Comparison of ENCODE assay signal across 19 cellular contexts in the genomic region with DNA sequence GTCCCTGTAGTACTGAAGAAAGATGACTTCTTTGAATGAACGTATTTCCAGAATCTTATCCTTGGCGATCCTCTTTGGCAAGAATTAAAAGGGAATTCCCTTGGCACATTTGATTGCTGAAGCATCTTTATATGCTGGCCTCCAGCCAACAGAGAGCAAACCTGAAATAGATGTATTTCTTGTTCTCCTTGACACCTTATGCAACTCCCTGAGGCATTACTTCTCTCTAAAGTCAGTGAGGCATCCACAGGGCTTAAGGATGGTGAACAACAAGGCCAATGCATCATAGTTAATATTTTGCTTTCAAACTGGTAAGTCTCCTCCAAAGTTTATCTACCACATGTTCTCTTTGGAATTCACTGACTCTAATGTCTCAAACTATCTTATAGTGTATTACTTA.
"Had no signal": no experiment of that assay in that cellular context is flagged by ENCODE, and none has a peak within 500 bp of the region (broad histone marks: within the 10 kb centered on the region; RNA-seq: fewer than 3 reads in every experiment).

No MANE protein-coding gene starts in this region.

- H3K4me3 ChIP-seq: colonic mucosa, left ventricle myocardium inferior, lung, psoas muscle, right lobe of liver, suprapubic skin, thyroid gland had no signal

- H3K27ac Mint-ChIP-seq: immature natural killer cell; natural killer cell; stimulated activated effector memory CD8-positive, alpha-beta T cell treated with anti-CD3 and anti-CD28 coated beads, Interleukin-12 subunit alpha, Interleukin-12 subunit beta, amount 100 ng/mL, for 72 hours; type B pancreatic cell had no signal

- H3K4me3 Mint-ChIP-seq: immature natural killer cell; natural killer cell; stimulated activated effector memory CD8-positive, alpha-beta T cell treated with anti-CD3 and anti-CD28 coated beads, Interleukin-12 subunit alpha, Interleukin-12 subunit beta, amount 100 ng/mL, for 72 hours; type B pancreatic cell had no signal

- ATAC-seq: foreskin keratinocyte; left cardiac atrium; natural killer cell; psoas muscle; right lobe of liver; stimulated activated effector memory CD8-positive, alpha-beta T cell treated with anti-CD3 and anti-CD28 coated beads, Interleukin-12 subunit alpha, Interleukin-12 subunit beta, amount 100 ng/mL, for 72 hours; stimulated activated naive CD8-positive, alpha-beta T cell treated with anti-CD3 and anti-CD28 coated beads, Interleukin-15, Interleukin-2, amounts not matched to agents 100 U/mL and 50 U/mL, for 24 hours had no signal

- H3K9me3 Mint-ChIP-seq: type B pancreatic cell had no signal

- H3K36me3 Mint-ChIP-seq: immature natural killer cell; natural killer cell; stimulated activated effector memory CD8-positive, alpha-beta T cell treated with anti-CD3 and anti-CD28 coated beads, Interleukin-12 subunit alpha, Interleukin-12 subunit beta, amount 100 ng/mL, for 72 hours had no signal

- DNase-seq: cerebellar nuclear complex; colonic mucosa; effector memory CD4-positive, alpha-beta T cell; immature natural killer cell; left cardiac atrium; left ventricle myocardium inferior; natural killer cell; psoas muscle; retina; right lobe of liver; stimulated activated CD4-positive, alpha-beta T cell treated with anti-CD3 and anti-CD28 coated beads, Interleukin-4, amount 100 ng/mL, for 1 hour; stimulated activated CD8-positive, alpha-beta memory T cell treated with anti-CD3 and anti-CD28 coated beads, Interleukin-4, amount 100 ng/mL, for 48 hours; stimulated activated naive CD8-positive, alpha-beta T cell treated with anti-CD3 and anti-CD28 coated beads, Interleukin-15, Interleukin-2, amounts not matched to agents 100 U/mL and 50 U/mL, for 24 hours; thyroid gland had no signal

- H3K4me1 Mint-ChIP-seq: immature natural killer cell; natural killer cell; stimulated activated effector memory CD8-positive, alpha-beta T cell treated with anti-CD3 and anti-CD28 coated beads, Interleukin-12 subunit alpha, Interleukin-12 subunit beta, amount 100 ng/mL, for 72 hours had no signal
